Comparison of ENCODE assay signal across 22 cellular contexts in the genomic region with DNA sequence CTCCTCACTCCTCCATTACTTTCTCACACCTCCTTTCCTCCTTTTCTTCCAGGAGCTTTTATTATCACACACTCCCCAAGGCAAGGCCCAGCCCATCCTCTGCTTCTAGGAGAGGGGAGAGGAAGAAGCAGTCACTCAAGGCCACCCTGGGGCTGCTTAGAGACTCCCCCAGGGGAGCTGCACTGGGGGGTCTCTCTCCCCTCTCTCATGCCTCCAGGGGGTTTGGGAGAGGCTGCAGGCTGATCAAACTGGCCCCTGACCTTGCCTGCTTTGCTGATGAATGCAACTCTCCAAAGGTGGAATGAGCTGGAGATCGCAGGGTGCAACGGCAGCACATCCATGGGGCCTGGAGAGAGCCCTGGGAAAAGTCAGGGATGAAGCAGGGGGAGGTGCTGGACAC.
"Had no signal": no experiment of that assay in that cellular context is flagged by ENCODE, and none has a peak within 500 bp of the region (broad histone marks: within the 10 kb centered on the region; RNA-seq: fewer than 3 reads in every experiment).

No MANE protein-coding gene starts in this region.

- H3K27ac ChIP-seq: colonic mucosa, coronary artery, epithelial cell of prostate, esophagus muscularis mucosa, esophagus squamous epithelium, foreskin keratinocyte, gastrocnemius medialis, gastroesophageal sphincter, heart left ventricle, heart right ventricle had no signal

- DNase-seq: colonic mucosa; cortex of kidney; dermis blood vessel endothelial cell; dorsolateral prefrontal cortex; effector CD4-positive, alpha-beta T cell; effector CD8-positive, alpha-beta T cell; effector memory CD4-positive, alpha-beta T cell; effector memory CD8-positive, alpha-beta T cell; erythroblast; esophagus squamous epithelium; foreskin fibroblast; foreskin keratinocyte; foreskin melanocyte; gastrocnemius medialis; glutamatergic neuron; head of caudate nucleus; heart left ventricle; heart right ventricle had no signal

- H3K9me3 ChIP-seq: colonic mucosa, esophagus muscularis mucosa, esophagus squamous epithelium, gastrocnemius medialis, gastroesophageal sphincter, heart left ventricle, heart right ventricle had no signal

- H3K4me3 ChIP-seq: colonic mucosa, coronary artery, dorsolateral prefrontal cortex, esophagus muscularis mucosa, esophagus squamous epithelium, gastrocnemius medialis, gastroesophageal sphincter, heart left ventricle, heart right ventricle had no signal

- H3K36me3 ChIP-seq: colonic mucosa, esophagus muscularis mucosa, esophagus squamous epithelium, gastrocnemius medialis, gastroesophageal sphincter, heart left ventricle, heart right ventricle had no signal

- H3K4me1 ChIP-seq: colonic mucosa, esophagus muscularis mucosa, foreskin keratinocyte, gastrocnemius medialis, gastroesophageal sphincter, heart left ventricle, heart right ventricle had no signal

- H3K27me3 ChIP-seq: colonic mucosa had no signal
